Comparison of ENCODE assay signal across 8 cellular contexts in the genomic region with DNA sequence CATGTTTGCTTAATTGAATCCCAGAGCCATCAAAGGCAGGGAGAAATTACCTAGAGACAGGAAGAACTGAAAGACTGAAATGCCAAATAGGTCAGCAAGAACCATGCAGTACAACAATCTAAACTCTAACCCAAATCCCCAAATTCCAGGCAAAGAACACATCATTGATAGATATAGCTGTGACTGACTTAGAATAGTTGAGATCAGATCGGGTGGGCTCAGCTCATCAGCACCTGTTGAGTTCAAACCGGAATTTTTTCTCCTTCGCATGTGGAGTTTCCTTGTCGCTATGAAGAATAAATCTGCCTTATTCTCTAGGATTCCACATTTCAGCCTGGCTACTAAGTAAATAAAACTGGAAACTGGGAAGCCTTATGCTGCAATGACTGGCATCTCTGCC. TPM values are rescaled to one million over a fixed set of nuclear protein-coding genes. Genes with fewer than 3 reads are reported as not detected.
DNase-seq lines count a peak whose midpoint lies in the region; ATAC-seq and TF ChIP-seq lines count a peak whose summit lies in the region.

No MANE protein-coding gene starts in this region.

- POLR2A ChIA-PET in A673 (lab: Charles Lee; ENCODE audit: low non-redundant PET) = no interaction called here
- POLR2A ChIA-PET in naive thymus-derived CD4-positive, alpha-beta T cell (lab: Charles Lee) = interaction anchor here (2.6 kb wide), 1 partner anchor 224 kb away, joined by 19 read pairs; no protein-coding TSS in a partner anchor

- peaks cover 27% of the 10 kb centered on the region for H3K79me2 ChIP-seq in KMS-11 (ENCODE audit: insufficient read depth, low read depth)

- no peak for DNase-seq in A673 (ENCODE audit: low spot score)
- DNase-seq in coronary artery (ENCODE audit: low spot score) = no peak
- DNase-seq in naive thymus-derived CD4-positive, alpha-beta T cell = no peak
- DNase-seq in DMS 273 (lab: John Stamatoyannopoulos, UW; ENCODE audit: unreplicated experiment) = no peak
- no peak for DNase-seq in NCI-H1930 (lab: John Stamatoyannopoulos, UW)
- no peak for DNase-seq in NCI-H748 (lab: John Stamatoyannopoulos, UW; ENCODE audit: unreplicated experiment)

- H3K36me3 Mint-ChIP-seq in naive thymus-derived CD4-positive, alpha-beta T cell = peaks cover 0 to 12% (median 0%) of the 10 kb centered on the region in 5 donors

- peaks cover 17% of the 10 kb centered on the region for H4K20me1 ChIP-seq in KMS-11 (ENCODE audit: insufficient read depth)

- H3K36me3 ChIP-seq in A673 (ENCODE audit: insufficient read depth, low read length, poor library complexity, severe bottlenecking) (no peaks in the 10 kb centered on the region), KMS-11 (ENCODE audit: insufficient read depth) (no peaks in the 10 kb centered on the region)
- no peaks in the 10 kb centered on the region for H3K36me3 ChIP-seq in naive thymus-derived CD4-positive, alpha-beta T cell (ENCODE audit: control insufficient read depth in 2 of 3, insufficient read depth in 3 of 3, low read length in 3 of 3)

- peak overlapping the region; percentile 95; the same call in 1 of the 2 replicates for H3K9ac ChIP-seq in KMS-11

- H3K4me1 ChIP-seq in A673 (ENCODE audit: insufficient read depth, low read length, poor library complexity, severe bottlenecking) (peaks cover 43% of the 10 kb centered on the region), KMS-11 (ENCODE audit: low read depth, poor library complexity, severe bottlenecking) (peaks cover 23% of the 10 kb centered on the region)
- H3K4me1 ChIP-seq in naive thymus-derived CD4-positive, alpha-beta T cell (ENCODE audit: control insufficient read depth in 2 of 2, insufficient read depth in 2 of 2, low read length in 2 of 2) = peaks cover 14 to 25% of the 10 kb centered on the region in 2 donors

- intact Hi-C loops in A673 (cut with micrococcal nuclease; ENCODE audit: unreplicated experiment) = no loop called here
- intact Hi-C loops in naive thymus-derived CD4-positive, alpha-beta T cell (cut with micrococcal nuclease) = loop anchor here (2.0 to 10.0 kb wide), 6 partner anchors 23 to 1297 kb away; a partner anchor contains a TSS

- H3K4me3 Mint-ChIP-seq in naive thymus-derived CD4-positive, alpha-beta T cell = peak overlapping the region; percentile 89 to 100 (median 97)

- H3K27me3 Mint-ChIP-seq in naive thymus-derived CD4-positive, alpha-beta T cell = no peaks in the 10 kb centered on the region

- peak overlapping the region; percentile 16; the same call in 1 of the 2 replicates for H3K4me2 ChIP-seq in KMS-11

- H3K27ac ChIP-seq in A673 (ENCODE audit: low read depth, low read length, poor library complexity, severe bottlenecking) (no peak overlapping the region), KMS-11 (no peak overlapping the region), coronary artery (peak overlapping the region; percentile 80 to 93)
- peak overlapping the region; percentile 76 for H3K27ac ChIP-seq in naive thymus-derived CD4-positive, alpha-beta T cell (ENCODE audit: low read depth, low read length)

- peak overlapping the region; percentile 51 to 97 (median 89) for H3K27ac Mint-ChIP-seq in naive thymus-derived CD4-positive, alpha-beta T cell

- BruUV-seq in A673 (replicated peaks; lab: Mats Ljungman, UMichigan) = no TSS peak

- H3K4me1 Mint-ChIP-seq in naive thymus-derived CD4-positive, alpha-beta T cell = peaks cover 39 to 66% (median 49%) of the 10 kb centered on the region in 7 donors

- no peaks in the 10 kb centered on the region for H3K9me3 Mint-ChIP-seq in naive thymus-derived CD4-positive, alpha-beta T cell

- H3K27me3 ChIP-seq in A673 (replicated peaks; ENCODE audit: insufficient read depth, low read depth, low read length, poor library complexity) = no peaks in the 10 kb centered on the region
- H3K27me3 ChIP-seq in KMS-11 (ENCODE audit: insufficient read depth, low read depth) = no peaks in the 10 kb centered on the region
- no peaks in the 10 kb centered on the region for H3K27me3 ChIP-seq in naive thymus-derived CD4-positive, alpha-beta T cell (ENCODE audit: control insufficient read depth in 2 of 2, insufficient read depth in 2 of 2, low read length in 2 of 2)

- peak overlapping the region; percentile 91; the same call in 1 of the 2 replicates for H2AFZ ChIP-seq in KMS-11 (ENCODE audit: low read depth)

- peak overlapping the region; percentile 92 for H3K4me3 ChIP-seq in A673 (ENCODE audit: low read depth, low read length, poor library complexity, severe bottlenecking)
- no peak overlapping the region for H3K4me3 ChIP-seq in KMS-11 (IDR thresholded peaks at IDR 0.05; ENCODE audit: insufficient read depth, low read depth, low read length)
- H3K4me3 ChIP-seq in coronary artery = peak overlapping the region; percentile 90
- H3K4me3 ChIP-seq in naive thymus-derived CD4-positive, alpha-beta T cell (ENCODE audit: low read length) = peak overlapping the region; percentile 87

- no peaks in the 10 kb centered on the region for H3K9me3 ChIP-seq in A673 (ENCODE audit: low read depth, low read length, poor library complexity, severe bottlenecking)
- no peaks in the 10 kb centered on the region for H3K9me3 ChIP-seq in naive thymus-derived CD4-positive, alpha-beta T cell (ENCODE audit: control insufficient read depth in 2 of 3, low read length in 3 of 3)

- CTCF ChIA-PET in A673 (lab: Charles Lee) = no interaction called here
- CTCF ChIA-PET in naive thymus-derived CD4-positive, alpha-beta T cell (lab: Charles Lee) = no interaction called here

- ATAC-seq in naive thymus-derived CD4-positive, alpha-beta T cell = no peak
- no peak for ATAC-seq in GM19463 (IDR thresholded peaks at IDR 0.05; ENCODE audit: unreplicated experiment)

- no peak for TF ChIP-seq CTCF in A673 (conservative IDR thresholded peaks at IDR 0.05; ENCODE audit: low read depth, low read length)
- TF ChIP-seq CTCF in KMS-11 (conservative IDR thresholded peaks at IDR 0.05; ENCODE audit: low read depth, low read length) = no peak
- TF ChIP-seq CTCF in coronary artery (IDR thresholded peaks at IDR 0.05) = no peak

RNA-seq across cellular contexts. Expression of a gene that starts 1.4 kb away (rescaled TPM):
- 24.3 and 30.5 TPM in 2 replicates for total RNA-seq in A673 (2021)
- total RNA-seq in naive thymus-derived CD4-positive, alpha-beta T cell = 10 to 100 TPM in 2 of 5 experiments, 1 to 10 TPM in 3; 6.3 to 16.4 (median 8.7) TPM
- 10 to 100 TPM; 15.4 to 15.6 TPM for polyA plus RNA-seq in naive thymus-derived CD4-positive, alpha-beta T cell

RNA-seq across cellular contexts. Expression of a gene that starts 1.8 kb away (rescaled TPM):
- total RNA-seq in A673 (2021) = 173 and 175 TPM in 2 replicates
- total RNA-seq in naive thymus-derived CD4-positive, alpha-beta T cell = 10 to 100 TPM; 24.6 to 52.1 (median 28.0) TPM
- polyA plus RNA-seq in naive thymus-derived CD4-positive, alpha-beta T cell = 10 to 100 TPM; 73.2 to 79.3 TPM

Comparison
In these comparisons a context has a peak if more than half of its experiments do, and no peak if none do; other contexts are left out.
1. H3K27ac ChIP-seq: peak in coronary artery (2 of 2) and naive thymus-derived CD4-positive, alpha-beta T cell (single experiment); none in A673 (single experiment) and KMS-11 (single experiment).